ENCODE assay signal across 8 cellular contexts in genomic region chr7:100585511-100586265, GRCh38. TPM values are rescaled to one million over a fixed set of nuclear protein-coding genes. Genes with fewer than 3 reads are reported as not detected.
DNase-seq lines count a peak whose midpoint lies in the region; ATAC-seq, FAIRE-seq and TF ChIP-seq lines count a peak whose summit lies in the region.

LRCH4 (minus strand) TSS chr7:100586129; CDS start chr7:100586100, 29 bp downstream.

- H3K27ac ChIP-seq in substantia nigra (ENCODE audit: low read depth, low read length, poor library complexity, severe bottlenecking), result peak within 1 kb of the TSS; percentile 89

- FAIRE-seq in H54 (lab: Jason Lieb, UNC), result no peak

- no peak for ATAC-seq in HG03039 (IDR thresholded peaks at IDR 0.05; ENCODE audit: unreplicated experiment)

- no peak for DNase-seq in H54 (ENCODE audit: insufficient read length, low spot score)
- peak; percentile 78 for DNase-seq in NCI-H2029 (lab: John Stamatoyannopoulos, UW)
- DNase-seq in activated CD4-positive, alpha-beta T cell treated with anti-CD3 and anti-CD28 coated beads for 48 hours, result peak; percentile 66
- peak; percentile 61 for DNase-seq in effector CD4-positive, alpha-beta T cell
- DNase-seq in mesenteric fat pad (ENCODE audit: low spot score), result no peak
- peak in 15 of 49 donors; percentile 58 to 92 (median 71) for DNase-seq in substantia nigra (lab: John Stamatoyannopoulos, UW)

- TF ChIP-seq POLR2A in GM10847 (IDR thresholded peaks at IDR 0.05; ENCODE audit: extremely low read depth, insufficient read length) (peak; percentile 96), H54 (IDR thresholded peaks at IDR 0.05; ENCODE audit: low read depth, low read length) (peak; percentile 99)

RNA-seq across cellular contexts. Expression of gene LRCH4, which starts in this region (rescaled TPM):
- total RNA-seq in mesenteric fat pad, result 41.8 TPM

Comparison
In these comparisons a context has a peak if more than half of its experiments do, and no peak if none do; other contexts are left out.
1. DNase-seq: peak in NCI-H2029 (single experiment), activated CD4-positive, alpha-beta T cell treated with anti-CD3 and anti-CD28 coated beads for 48 hours (single experiment) and effector CD4-positive, alpha-beta T cell (single experiment); none in H54 (single experiment) and mesenteric fat pad (single experiment).